In the genomic region with DNA sequence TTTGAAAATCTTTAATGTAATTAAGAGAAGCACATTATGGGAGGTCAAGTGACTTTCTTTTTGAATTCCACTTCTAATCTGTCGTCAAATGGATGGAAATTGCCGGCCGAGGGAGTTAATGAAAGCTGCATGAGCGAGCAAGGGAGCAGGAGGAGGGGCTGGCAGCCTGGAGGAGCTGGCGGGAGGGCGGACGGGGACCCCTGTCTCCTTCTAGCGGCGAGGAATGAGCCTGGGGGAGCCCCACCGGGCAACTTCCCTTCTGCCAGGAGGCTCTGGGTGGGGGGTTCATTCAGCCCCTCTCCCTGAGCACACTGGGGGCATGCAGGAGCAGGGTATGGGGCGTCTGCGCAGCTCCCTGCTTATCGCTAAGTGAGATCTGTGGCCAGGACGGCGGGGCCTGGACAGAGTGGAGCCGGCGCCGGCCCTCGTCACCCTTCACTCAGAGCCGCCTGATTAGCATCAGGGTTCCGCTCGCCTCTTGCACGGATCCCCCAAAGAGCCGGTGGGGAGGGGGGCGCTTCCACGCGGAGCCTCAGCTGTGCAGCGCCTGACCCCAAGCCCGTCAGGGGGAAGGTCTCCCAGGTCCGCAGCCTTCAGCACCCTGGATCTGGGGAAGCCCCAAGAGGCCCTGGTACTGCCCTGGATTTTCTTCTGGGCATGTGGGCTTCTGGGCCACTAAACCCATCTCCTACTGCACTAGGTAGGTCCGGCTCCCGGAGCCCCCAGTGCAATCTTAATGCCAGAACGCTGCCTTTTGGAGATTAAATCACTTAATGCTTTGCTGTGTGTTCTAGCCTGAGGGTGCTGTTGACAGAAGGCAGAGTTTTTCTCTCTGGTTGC, we compare ENCODE assay signal across 14 cellular contexts.
A peak's percentile ranks its signal among the peaks of the same experiment; 100 is the strongest.
DNase-seq lines count a peak whose midpoint lies in the region; ATAC-seq and TF ChIP-seq lines count a peak whose summit lies in the region.
"Had no signal": no experiment of that assay in that cellular context is flagged by ENCODE, and none has a peak within 500 bp of the region (broad histone marks: within the 10 kb centered on the region; RNA-seq: fewer than 3 reads in every experiment).

No MANE protein-coding gene starts in this region.

- H3K36me3 ChIP-seq in HUES6 (ENCODE audit: control insufficient read depth, insufficient read depth, low read length) (no peaks in the 10 kb centered on the region), endodermal cell (ENCODE audit: control insufficient read depth, insufficient read depth, low read length) (no peaks in the 10 kb centered on the region)

- H3K9me3 ChIP-seq in HUES6 (ENCODE audit: control insufficient read depth, insufficient read depth, low read depth, low read length) (no peaks in the 10 kb centered on the region), endodermal cell (ENCODE audit: control insufficient read depth, low read length) (no peaks in the 10 kb centered on the region)

- WGBS in endodermal cell (ENCODE audit: insufficient coverage in 1 of 2, insufficient read length in 1 of 2), 2 experiments = 90 to 91% methylated on average over 18 to 33 of the region's 33 CpGs

- TF ChIP-seq CTCF in endodermal cell (conservative IDR thresholded peaks at IDR 0.05) (no peak), mesothelial cell of epicardium (IDR thresholded peaks at IDR 0.05; ENCODE audit: unreplicated experiment) (no peak), omental fat pad (IDR thresholded peaks at IDR 0.05) (no peak)

- H3K4me3 ChIP-seq in HUES6 (ENCODE audit: low read depth, low read length) = no peak overlapping the region
- no peak overlapping the region for H3K4me3 ChIP-seq in endodermal cell (ENCODE audit: low read length)
- H3K4me3 ChIP-seq: GM12878 had no signal

- H3K9me3 Mint-ChIP-seq in endodermal cell (no peaks in the 10 kb centered on the region), mesothelial cell of epicardium (no peaks in the 10 kb centered on the region)

- H3K36me3 Mint-ChIP-seq in endodermal cell (ENCODE audit: low read depth) (no peaks in the 10 kb centered on the region), mesothelial cell of epicardium (no peaks in the 10 kb centered on the region)

- no peak for ATAC-seq in HG03342 (IDR thresholded peaks at IDR 0.05; ENCODE audit: unreplicated experiment)
- no peak for ATAC-seq in omental fat pad (ENCODE audit: low FRiP score)
- ATAC-seq: GM12878, HCT116 had no signal

- H3K27me3 Mint-ChIP-seq in endodermal cell (ENCODE audit: insufficient read depth) (peaks cover 9% of the 10 kb centered on the region), mesothelial cell of epicardium (ENCODE audit: low read depth) (peaks cover 27% of the 10 kb centered on the region)

- peaks cover 43% of the 10 kb centered on the region for H3K4me1 Mint-ChIP-seq in endodermal cell
- peaks cover 49% of the 10 kb centered on the region for H3K4me1 Mint-ChIP-seq in mesothelial cell of epicardium

- H3K4me1 ChIP-seq in HUES6 (ENCODE audit: control insufficient read depth, insufficient read depth, low read length) (peaks cover 26% of the 10 kb centered on the region), endodermal cell (ENCODE audit: control insufficient read depth, insufficient read depth, low read length) (peaks cover 26% of the 10 kb centered on the region)

- H3K27ac ChIP-seq in HUES6 (ENCODE audit: low read depth, low read length) (peak overlapping the region; percentile 20; the same call in 1 of the 2 replicates), endodermal cell (ENCODE audit: low read depth, low read length) (peak overlapping the region; percentile 54)

- no peak overlapping the region for H3K27ac Mint-ChIP-seq in endodermal cell
- peak overlapping the region; percentile 22 for H3K27ac Mint-ChIP-seq in mesothelial cell of epicardium

- H3K27me3 ChIP-seq in HUES6 (ENCODE audit: control insufficient read depth, insufficient read depth, low read length) (no peaks in the 10 kb centered on the region), endodermal cell (ENCODE audit: control insufficient read depth, insufficient read depth, low read length, poor library complexity, severe bottlenecking) (no peaks in the 10 kb centered on the region)

- DNase-seq in endodermal cell (peak; percentile 63), mesothelial cell of epicardium (ENCODE audit: low spot score in 2 of 2, unreplicated experiment in 2 of 2) (peak in 1 of 2 experiments; percentile 53), ureter (ENCODE audit: low spot score) (peak; percentile 49), omental fat pad (ENCODE audit: low spot score) (no peak), COLO668 (lab: John Stamatoyannopoulos, UW; ENCODE audit: unreplicated experiment) (no peak)
- DNase-seq: activated CD8-positive, alpha-beta memory T cell treated with anti-CD3 and anti-CD28 coated beads for 24 hours; NCI-H1417 treated with DMSO at 0.1 percent for 48 hours; NCI-H446 treated with DMSO at 0.1 percent for 48 hours; OCI-M1; stimulated activated CD4-positive, alpha-beta T cell treated with anti-CD3 and anti-CD28 coated beads, Interleukin-4, amount 100 ng/mL, for 4 hours had no signal

- H3K4me3 Mint-ChIP-seq in endodermal cell (peak overlapping the region; percentile 36), mesothelial cell of epicardium (peak overlapping the region; percentile 45)

- H3K9ac ChIP-seq in HUES6 (ENCODE audit: low read length) (no peak overlapping the region), endodermal cell (ENCODE audit: extremely low read depth, low read length, poor library complexity, severe bottlenecking) (no peak overlapping the region)

Comparison
In these comparisons a context has a peak if more than half of its experiments do, and no peak if none do; other contexts are left out.
1. DNase-seq: peak in endodermal cell (single experiment) and ureter (single experiment); none in omental fat pad (single experiment) and COLO668 (single experiment).